9 cellular contexts compared by ENCODE assay signal in genomic region chr17:70071620-70072019, GRCh38. TPM values are rescaled to one million over a fixed set of nuclear protein-coding genes. Genes with fewer than 3 reads are reported as not detected.
"Had no signal": no experiment of that assay in that cellular context is flagged by ENCODE, and none has a peak within 500 bp of the region (broad histone marks: within the 10 kb centered on the region; RNA-seq: fewer than 3 reads in every experiment).

No MANE protein-coding gene starts in this region.

- H3K4me3 ChIP-seq: GM23338 had no signal

- H3K27ac Mint-ChIP-seq: GM23338, IgD-negative memory B cell had no signal

- ATAC-seq: GM23338 had no signal

- H3K4me3 Mint-ChIP-seq: GM23338, H9, IgD-negative memory B cell had no signal

- FAIRE-seq: H1, H54 had no signal

- H3K9me3 Mint-ChIP-seq: GM23338, H9 had no signal

- H3K4me2 ChIP-seq: GM23338 had no signal

- H3K27ac ChIP-seq: HL-60 had no signal

- H3K4me1 Mint-ChIP-seq: IgD-negative memory B cell had no signal

- H3K36me3 Mint-ChIP-seq: IgD-negative memory B cell had no signal

- DNase-seq: H9, HCEC 1CT, KG1 had no signal

- H2AFZ ChIP-seq: GM23338 had no signal

RNA-seq across cellular contexts. Expression of gene KCNJ16, which starts 3.4 kb away (rescaled TPM):
- total RNA-seq: GM23338, H1, H9, HT1080 had no signal
- polyA plus RNA-seq: GM23338, H1, IgD-negative memory B cell had no signal
